Comparison of ENCODE assay signal across 28 cellular contexts in the genomic region with DNA sequence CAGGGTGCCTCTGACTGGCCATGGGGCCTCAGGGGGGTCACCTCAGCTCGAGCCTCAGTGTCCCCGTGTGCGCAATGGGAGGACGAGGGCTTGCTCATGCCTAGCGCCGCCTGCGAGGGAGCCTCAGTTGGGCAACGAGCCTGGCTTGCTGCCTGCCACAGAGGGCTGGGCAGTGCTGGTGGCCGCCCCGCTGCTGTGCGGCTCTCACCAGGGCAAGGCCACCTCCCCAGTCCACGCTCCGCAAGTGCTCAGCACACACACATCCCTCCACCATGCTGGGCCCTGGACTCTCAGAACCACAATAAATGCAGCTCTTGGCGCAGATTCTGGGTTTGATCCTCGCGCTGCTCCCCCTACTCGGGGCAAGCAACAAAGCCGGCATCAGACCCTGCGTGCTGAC.
"Had no signal": no experiment of that assay in that cellular context is flagged by ENCODE, and none has a peak within 500 bp of the region (broad histone marks: within the 10 kb centered on the region; RNA-seq: fewer than 3 reads in every experiment).

No MANE protein-coding gene starts in this region.

- H3K27ac ChIP-seq: adrenal gland, body of pancreas, esophagus muscularis mucosa, foreskin keratinocyte, gastrocnemius medialis, heart left ventricle had no signal

- DNase-seq: activated CD4-positive, alpha-beta memory T cell treated with anti-CD3 and anti-CD28 coated beads, Interleukin-2, amount 10 ng/mL, durations not matched to agents 7 days and 5 days; activated CD4-positive, alpha-beta T cell treated with anti-CD3 and anti-CD28 coated beads for 1 hour; activated CD4-positive, alpha-beta T cell treated with anti-CD3 and anti-CD28 coated beads for 4 hours; activated CD4-positive, alpha-beta T cell treated with anti-CD3 and anti-CD28 coated beads, Interleukin-2, amount 10 ng/mL, durations not matched to agents 7 days and 5 days; activated CD4-positive, alpha-beta T cell treated with anti-CD3 and anti-CD28 coated beads, Interleukin-2, amount 50 U/mL, for 4 hours; activated CD8-positive, alpha-beta memory T cell treated with anti-CD3 and anti-CD28 coated beads for 24 hours; activated effector memory CD4-positive, alpha-beta T cell treated with anti-CD3 and anti-CD28 coated beads, Interleukin-2, amount 50 U/mL, for 16 hours; activated naive CD4-positive, alpha-beta T cell treated with anti-CD3 and anti-CD28 coated beads for 36 hours; activated naive CD8-positive, alpha-beta T cell treated with anti-CD3 and anti-CD28 coated beads for 36 hours; activated naive CD8-positive, alpha-beta T cell treated with anti-CD3 and anti-CD28 coated beads, Interleukin-2, amount 50 U/mL, for 24 hours; activated T-cell treated with anti-CD3 and anti-CD28 coated beads, Interleukin-2, amount 50 U/mL, for 1 hour; activated T-cell treated with anti-CD3 and anti-CD28 coated beads, Interleukin-2, amount 50 U/mL, for 48 hours; adrenal gland; amygdala; aorta; body of pancreas; cortex of kidney; dermis blood vessel endothelial cell; effector CD4-positive, alpha-beta T cell; effector memory CD8-positive, alpha-beta T cell; erythroblast; foreskin keratinocyte; gastrocnemius medialis; glutamatergic neuron; heart left ventricle; T-helper 2 cell had no signal

- H3K4me1 ChIP-seq: adrenal gland, body of pancreas, esophagus muscularis mucosa, foreskin keratinocyte, gastrocnemius medialis, heart left ventricle had no signal

- H3K27me3 ChIP-seq: body of pancreas had no signal

- FAIRE-seq: colon had no signal

- H3K36me3 ChIP-seq: adrenal gland, esophagus muscularis mucosa, gastrocnemius medialis, heart left ventricle had no signal

- H3K4me3 ChIP-seq: adrenal gland, body of pancreas, esophagus muscularis mucosa, gastrocnemius medialis, heart left ventricle had no signal
